8 cellular contexts compared by ENCODE assay signal in genomic region chr14:24299255-24300191, GRCh38. TPM values are rescaled to one million over a fixed set of nuclear protein-coding genes. Genes with fewer than 3 reads are reported as not detected.
A peak's percentile ranks its signal among the peaks of the same experiment; 100 is the strongest.
DNase-seq lines count a peak whose midpoint lies in the region; ATAC-seq, FAIRE-seq and TF ChIP-seq lines count a peak whose summit lies in the region.

Gene DHRS1, minus strand, starts transcription at chr14:24299780. Its CDS starts 674 bp downstream, at chr14:24299106.
Gene NOP9, plus strand, starts transcription at chr14:24299850. Its CDS starts 105 bp downstream, at chr14:24299955.

- peak within 1 kb of the TSS; percentile 83 to 86 for H3K9ac ChIP-seq in kidney (ENCODE audit: low read length in 2 of 2)

- in situ Hi-C loops in ACHN (cut with HindIII; ENCODE audit: low pct_ligation_motif_present, low pct_unique_long_range_greater_than_20kb, low sequenced_read_pairs) = no loop called here

- H3K27ac ChIP-seq in kidney (ENCODE audit: low read depth in 2 of 2, low read length in 2 of 2) = peak within 1 kb of the TSS; percentile 76 to 80

- peak; percentile 17 for TF ChIP-seq CTCF in kidney (IDR thresholded peaks at IDR 0.05; ENCODE audit: borderline replicate concordance, extremely low read depth, insufficient read depth)

- DNase-seq in ACHN (peak; percentile 87), NCI-H2227 (lab: John Stamatoyannopoulos, UW; ENCODE audit: unreplicated experiment) (peak; percentile 92), cerebellar cortex (ENCODE audit: low spot score) (peak; percentile 88), kidney (peak; percentile 97)
- DNase-seq in stimulated activated CD4-positive, alpha-beta T cell treated with anti-CD3 and anti-CD28 coated beads, Interleukin-15, amount 100 ng/mL, for 1 hour (ENCODE audit: low read depth in 1 of 2, low spot score in 1 of 2) = peak; percentile 81 to 92

- intact Hi-C loops in kidney (cut with DNase I) = loop anchor here (10.0 kb wide), 1 partner anchor 45 kb away; no protein-coding TSS in a partner anchor

- peaks cover 32 to 48% of the 10 kb centered on the region in 2 donors for H3K36me3 ChIP-seq in kidney (ENCODE audit: control insufficient read depth in 1 of 2, insufficient read depth in 2 of 2, low read length in 2 of 2)

- peak within 1 kb of the TSS; percentile 92 to 95 for H3K4me3 ChIP-seq in kidney (ENCODE audit: low read length in 2 of 2)

- no peak for FAIRE-seq in kidney (lab: Jason Lieb, UNC)

- ATAC-seq in GM18861 (IDR thresholded peaks at IDR 0.05; ENCODE audit: unreplicated experiment) = peak; percentile 55
- peak; percentile 59 for ATAC-seq in HG03095 (IDR thresholded peaks at IDR 0.05; ENCODE audit: unreplicated experiment)
- ATAC-seq in activated CD4-positive, CD25-positive, alpha-beta regulatory T cell treated with anti-CD3 and anti-CD28 coated beads, Interleukin-2, amount 50 U/mL, for 24 hours = peak; percentile 70 to 78

- peaks cover 8 to 17% of the 10 kb centered on the region in 2 donors for H3K4me1 ChIP-seq in kidney (ENCODE audit: control insufficient read depth in 1 of 2, insufficient read depth in 1 of 2, low read depth in 1 of 2, low read length in 2 of 2)

- no peaks in the 10 kb centered on the region for H3K9me3 ChIP-seq in kidney (ENCODE audit: control insufficient read depth in 1 of 2, low read length in 2 of 2)

RNA-seq across cellular contexts. Expression of gene DHRS1, which starts in this region (rescaled TPM):
- total RNA-seq in kidney = 32.7 TPM
- polyA plus RNA-seq in kidney (ENCODE audit: insufficient read depth, low read depth, low replicate concordance) = 56.7 TPM

RNA-seq across cellular contexts. Expression of gene NOP9, which starts in this region (rescaled TPM):
- total RNA-seq in kidney = 25.7 TPM
- 8.6 TPM for polyA plus RNA-seq in kidney (ENCODE audit: insufficient read depth, low read depth, low replicate concordance)

Comparison
In these comparisons a context has a peak if more than half of its experiments do, and no peak if none do; other contexts are left out.
1. Peak in every context shown above with its lines: DNase-seq, ATAC-seq, H3K4me3 ChIP-seq and H3K27ac ChIP-seq.